8 cellular contexts compared by ENCODE assay signal in genomic region chr1:57393058-57393457, GRCh38. TPM values are rescaled to one million over a fixed set of nuclear protein-coding genes. Genes with fewer than 3 reads are reported as not detected.
"Had no signal": no experiment of that assay in that cellular context is flagged by ENCODE, and none has a peak within 500 bp of the region (broad histone marks: within the 10 kb centered on the region; RNA-seq: fewer than 3 reads in every experiment).

No MANE protein-coding gene starts in this region.

- DNase-seq: IMR-90, KBM-7, KG1 had no signal

- H3K4me3 ChIP-seq: K562 had no signal

- H3K4me2 ChIP-seq: KMS-11 had no signal

- H3K27ac ChIP-seq: HL-60, KMS-11 had no signal

- H3K9ac ChIP-seq: KMS-11 had no signal

RNA-seq across cellular contexts. Expression of gene DAB1, which starts 30.8 kb away (rescaled TPM):
- total RNA-seq: HT-29, HT1080, K562 had no signal
- polyA plus RNA-seq: K562 had no signal
